Comparison of ENCODE assay signal across 12 cellular contexts in genomic region chr15:49135342-49135857, GRCh38. TPM values are rescaled to one million over a fixed set of nuclear protein-coding genes. Genes with fewer than 3 reads are reported as not detected.
DNase-seq lines count a peak whose midpoint lies in the region; ATAC-seq and TF ChIP-seq lines count a peak whose summit lies in the region.
"Had no signal": no experiment of that assay in that cellular context is flagged by ENCODE, and none has a peak within 500 bp of the region (broad histone marks: within the 10 kb centered on the region; RNA-seq: fewer than 3 reads in every experiment).

No MANE protein-coding gene starts in this region.

- no peaks in the 10 kb centered on the region for H3K9me3 Mint-ChIP-seq in Calu3 (ENCODE audit: low read depth, unreplicated experiment)
- no peaks in the 10 kb centered on the region for H3K9me3 Mint-ChIP-seq in memory B cell
- no peaks in the 10 kb centered on the region for H3K9me3 Mint-ChIP-seq in stimulated activated memory B cell treated with anti-CD40 and anti-IgM and Interleukin-4, amounts not matched to agents 10 μg/mL and 1 μg/mL and 100 μg/mL, for 72 hours

- peak overlapping the region; percentile 46 for H3K4me3 Mint-ChIP-seq in Calu3 (ENCODE audit: low read depth, unreplicated experiment)
- H3K4me3 Mint-ChIP-seq in T-helper 17 cell = no peak overlapping the region
- H3K4me3 Mint-ChIP-seq in memory B cell = no peak overlapping the region
- H3K4me3 Mint-ChIP-seq in stimulated activated memory B cell treated with anti-CD40 and anti-IgM and Interleukin-4, amounts not matched to agents 10 μg/mL and 1 μg/mL and 100 μg/mL, for 72 hours = no peak overlapping the region

- H3K27me3 Mint-ChIP-seq in Calu3 (ENCODE audit: unreplicated experiment) (no peaks in the 10 kb centered on the region), T-helper 17 cell (no peaks in the 10 kb centered on the region), memory B cell (no peaks in the 10 kb centered on the region)
- no peaks in the 10 kb centered on the region for H3K27me3 Mint-ChIP-seq in stimulated activated memory B cell treated with anti-CD40 and anti-IgM and Interleukin-4, amounts not matched to agents 10 μg/mL and 1 μg/mL and 100 μg/mL, for 72 hours

- peaks cover 15% of the 10 kb centered on the region for H3K4me1 Mint-ChIP-seq in Calu3 (ENCODE audit: low read depth, unreplicated experiment)
- H3K4me1 Mint-ChIP-seq in T-helper 17 cell = peaks cover 5% of the 10 kb centered on the region
- H3K4me1 Mint-ChIP-seq in memory B cell = no peaks in the 10 kb centered on the region
- H3K4me1 Mint-ChIP-seq in stimulated activated memory B cell treated with anti-CD40 and anti-IgM and Interleukin-4, amounts not matched to agents 10 μg/mL and 1 μg/mL and 100 μg/mL, for 72 hours = no peaks in the 10 kb centered on the region

- no TSS peak for BruUV-seq in Calu3 (replicated peaks; lab: Mats Ljungman, UMichigan)

- H3K27ac Mint-ChIP-seq in Calu3 (ENCODE audit: unreplicated experiment) (peak overlapping the region; percentile 83), T-helper 17 cell (peak overlapping the region; percentile 66), memory B cell (peak overlapping the region; percentile 14)
- H3K27ac Mint-ChIP-seq in stimulated activated memory B cell treated with anti-CD40 and anti-IgM and Interleukin-4, amounts not matched to agents 10 μg/mL and 1 μg/mL and 100 μg/mL, for 72 hours = no peak overlapping the region

- ATAC-seq in GM21381 (IDR thresholded peaks at IDR 0.05; ENCODE audit: unreplicated experiment) (peak; percentile 40), T-helper 17 cell (no peak), memory B cell (ENCODE audit: low read depth) (no peak), HG02970 (IDR thresholded peaks at IDR 0.05; ENCODE audit: low FRiP score, unreplicated experiment) (no peak)
- ATAC-seq in stimulated activated memory B cell treated with anti-CD40 and anti-IgM and Interleukin-4, amounts not matched to agents 10 μg/mL and 1 μg/mL and 100 μg/mL, for 72 hours = no peak

- intact Hi-C loops in Calu3 (cut with micrococcal nuclease; ENCODE audit: unreplicated experiment) = loop anchor here (1.0 to 5.0 kb wide), 2 partner anchors 35 to 268 kb away; partner anchors contain the start of gene GALK2
- intact Hi-C loops in cardiac septum (cut with DNase I) = no loop called here

- H3K9me3 ChIP-seq in T-helper 17 cell (ENCODE audit: control insufficient read depth, low read length, poor library complexity, severe bottlenecking) = no peaks in the 10 kb centered on the region

- DNase-seq in Calu3 (no peak), T-helper 17 cell (no peak), memory B cell (ENCODE audit: low spot score in 2 of 2) (no peak), cardiac septum (ENCODE audit: low spot score) (no peak)
- DNase-seq: hippocampal formation; mesendoderm; NCI-H1930; stimulated activated CD4-positive, alpha-beta T cell treated with anti-CD3 and anti-CD28 coated beads, Interleukin-4, amount 100 ng/mL, for 24 hours; substantia nigra had no signal

- CTCF ChIA-PET in Calu3 (lab: Charles Lee) = no interaction called here

- TF ChIP-seq CTCF in Calu3 (IDR thresholded peaks at IDR 0.05; ENCODE audit: unreplicated experiment) = no peak

- H3K36me3 Mint-ChIP-seq in Calu3 (ENCODE audit: insufficient read depth, unreplicated experiment) = peaks cover 30% of the 10 kb centered on the region
- peaks cover 3% of the 10 kb centered on the region for H3K36me3 Mint-ChIP-seq in T-helper 17 cell (ENCODE audit: low read depth)
- peaks cover 18% of the 10 kb centered on the region for H3K36me3 Mint-ChIP-seq in memory B cell
- H3K36me3 Mint-ChIP-seq in stimulated activated memory B cell treated with anti-CD40 and anti-IgM and Interleukin-4, amounts not matched to agents 10 μg/mL and 1 μg/mL and 100 μg/mL, for 72 hours = peaks cover 33% of the 10 kb centered on the region

RNA-seq across cellular contexts. Expression of gene COPS2, which starts 20.0 kb away (rescaled TPM):
- total RNA-seq in Calu3 (2022) = 73.7 and 80.9 TPM in 2 replicates
- total RNA-seq in T-helper 17 cell = 100 to 1,000 TPM in 1 of 2 donors, 10 to 100 TPM in 1; 95.8 to 107 TPM
- total RNA-seq in cardiac septum = 71.6 TPM

RNA-seq across cellular contexts. Expression of gene GALK2, which starts 34.6 kb away (rescaled TPM):
- 44.2 and 48.3 TPM in 2 replicates for total RNA-seq in Calu3 (2022)
- 10 to 100 TPM; 23.3 to 25.2 TPM for total RNA-seq in T-helper 17 cell
- 27.9 TPM for total RNA-seq in cardiac septum
